In the genomic region with DNA sequence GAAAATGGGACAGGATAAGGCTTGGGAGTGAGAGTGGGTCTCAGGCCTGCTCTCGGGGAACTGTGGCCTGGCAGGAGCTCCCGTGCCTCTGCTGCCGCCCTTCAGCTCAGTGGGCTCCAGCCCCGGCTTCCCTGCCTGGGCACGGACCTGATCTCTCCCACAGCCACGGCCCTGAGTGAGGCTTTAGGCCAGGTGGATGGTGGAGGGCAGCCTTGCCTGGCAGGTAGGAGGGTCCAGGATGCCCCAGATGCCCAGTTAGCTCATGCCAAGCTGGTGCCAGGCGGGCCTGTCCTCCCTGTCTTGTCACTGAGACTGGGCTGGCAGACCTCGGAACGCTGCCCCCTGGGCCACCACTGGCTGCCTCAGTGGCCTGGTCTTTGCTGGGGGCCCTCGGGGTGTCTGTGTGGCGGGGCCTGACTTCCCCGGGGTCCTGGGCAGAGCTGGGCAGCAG, we compare ENCODE assay signal across 17 cellular contexts.
DNase-seq lines count a peak whose midpoint lies in the region; ATAC-seq, FAIRE-seq and TF ChIP-seq lines count a peak whose summit lies in the region.
"Had no signal": no experiment of that assay in that cellular context is flagged by ENCODE, and none has a peak within 500 bp of the region (broad histone marks: within the 10 kb centered on the region; RNA-seq: fewer than 3 reads in every experiment).

No MANE protein-coding gene starts in this region.

- H3K4me1 ChIP-seq in H1 (replicated peaks in 1 of 4; ENCODE audit: control insufficient read depth in 3 of 4, insufficient read depth in 4 of 4, low read length in 3 of 4) (no peaks in the 10 kb centered on the region; a peak in 1 of 7 replicates), osteoblast (ENCODE audit: insufficient read depth, low read length) (no peaks in the 10 kb centered on the region)

- 0 out of 2 replicates have a peak, but pooled peaks cover 2% of the 10 kb centered on the region for H3K23me2 ChIP-seq in H1 (ENCODE audit: low read depth, low read length)

- H3K14ac ChIP-seq in H1 (ENCODE audit: insufficient read length), result no peak overlapping the region

- CTCF ChIA-PET in H1 (lab: Charles Lee; ENCODE audit: partially characterized antibody), result interaction anchor here (0.6 to 4.8 kb wide), 55 partner anchors 10 to 471 kb away, joined by 3 to 37 read pairs (median 4); partner anchors contain the start of gene NKX6-2
- CTCF ChIA-PET in activated CD8-positive, alpha-beta memory T cell treated with anti-CD3 and anti-CD28 coated beads, Interleukin-2, amount 10 ng/mL, durations not matched to agents 7 days and 5 days (lab: Charles Lee), result interaction anchor here (0.8 to 1.8 kb wide), 8 partner anchors 10 to 489 kb away, joined by 3 to 5 read pairs (median 3); no protein-coding TSS in a partner anchor
- CTCF ChIA-PET in GM10248 (lab: Yijun Ruan, JAX), result interaction anchor here (0.7 to 3.0 kb wide), 13 partner anchors 10 to 625 kb away, joined by 3 to 18 read pairs (median 6); no protein-coding TSS in a partner anchor

- H3K23ac ChIP-seq in H1 (ENCODE audit: insufficient read length), result no peak overlapping the region

- no peak overlapping the region for H2BK12ac ChIP-seq in H1 (ENCODE audit: low read depth, low read length)

- H3K9ac ChIP-seq in H1 (replicated peaks in 1 of 4; ENCODE audit: extremely low read depth in 1 of 4, low read depth in 3 of 4, low read length in 3 of 4), result no peak overlapping the region
- H3K9ac ChIP-seq: BLaER1 had no signal

- no peak overlapping the region for H3K4me3 ChIP-seq in H1 (ENCODE audit: extremely low read depth in 1 of 4, insufficient read depth in 2 of 4, low read depth in 3 of 4, low read length in 4 of 4)
- no peak overlapping the region for H3K4me3 ChIP-seq in osteoblast (ENCODE audit: insufficient read depth, low read length)
- H3K4me3 ChIP-seq: BLaER1, GM23338, SJSA1 had no signal

- H4K91ac ChIP-seq in H1 (replicated peaks; ENCODE audit: insufficient read length, low read length), result no peak overlapping the region

- no peak overlapping the region for H2BK15ac ChIP-seq in H1 (ENCODE audit: low read length)

- peaks cover 0 to 4% of the 10 kb centered on the region in 2 experiments for H4K20me1 ChIP-seq in H1 (replicated peaks in 1 of 2; ENCODE audit: control insufficient read depth in 1 of 2, insufficient read depth in 2 of 2, low read length in 2 of 2)
- H4K20me1 ChIP-seq in osteoblast (ENCODE audit: insufficient read depth, low read length), result peaks cover 22% of the 10 kb centered on the region

- no peaks in the 10 kb centered on the region for H3K79me2 ChIP-seq in H1 (ENCODE audit: control insufficient read depth in 1 of 2, insufficient read depth in 2 of 2, low read length in 2 of 2)
- H3K79me2 ChIP-seq in osteoblast (ENCODE audit: insufficient read depth, low read length), result no peaks in the 10 kb centered on the region

- no peak overlapping the region for H2AK5ac ChIP-seq in H1 (ENCODE audit: low read depth, low read length)

- H2BK5ac ChIP-seq in H1 (ENCODE audit: low read depth, low read length), result no peak overlapping the region

- H3K27me3 Mint-ChIP-seq in natural killer cell treated with Interleukin-12 subunit alpha and Interleukin-12 subunit beta and Interleukin-15 and Interleukin-18, amount 100 ng/mL, for 72 hours, result no peaks in the 10 kb centered on the region
- no peaks in the 10 kb centered on the region for H3K27me3 Mint-ChIP-seq in natural killer cell (ENCODE audit: low read depth in 2 of 2)
- no peaks in the 10 kb centered on the region for H3K27me3 Mint-ChIP-seq in activated CD8-positive, alpha-beta memory T cell treated with anti-CD3 and anti-CD28 coated beads, Interleukin-2, amount 10 ng/mL, durations not matched to agents 7 days and 5 days

- no peak overlapping the region for H4K5ac ChIP-seq in H1 (ENCODE audit: insufficient read length, low read depth, low read length)

- no peak for ATAC-seq in natural killer cell treated with Interleukin-12 subunit alpha and Interleukin-12 subunit beta and Interleukin-15 and Interleukin-18, amount 100 ng/mL, for 72 hours
- no peak for ATAC-seq in natural killer cell
- ATAC-seq in activated CD8-positive, alpha-beta memory T cell treated with anti-CD3 and anti-CD28 coated beads, Interleukin-2, amount 10 ng/mL, durations not matched to agents 7 days and 5 days, result no peak
- no peak for ATAC-seq in HG03045 (IDR thresholded peaks at IDR 0.05; ENCODE audit: unreplicated experiment)

- no peak overlapping the region for H2BK120ac ChIP-seq in H1 (replicated peaks; ENCODE audit: low read depth, low read length)

- no peak overlapping the region for H3K27ac Mint-ChIP-seq in natural killer cell treated with Interleukin-12 subunit alpha and Interleukin-12 subunit beta and Interleukin-15 and Interleukin-18, amount 100 ng/mL, for 72 hours
- H3K27ac Mint-ChIP-seq in natural killer cell, result no peak overlapping the region
- no peak overlapping the region for H3K27ac Mint-ChIP-seq in activated CD8-positive, alpha-beta memory T cell treated with anti-CD3 and anti-CD28 coated beads, Interleukin-2, amount 10 ng/mL, durations not matched to agents 7 days and 5 days
- H3K27ac Mint-ChIP-seq: CD8-positive, alpha-beta T cell; GM23338 had no signal

- peak; percentile 50 for DNase-seq in natural killer cell treated with Interleukin-12 subunit alpha and Interleukin-12 subunit beta and Interleukin-15 and Interleukin-18, amount 100 ng/mL, for 72 hours (ENCODE audit: low spot score)
- no peak for DNase-seq in natural killer cell
- DNase-seq in H1 (ENCODE audit: low read depth in 1 of 2, low spot score in 2 of 2), result no peak
- peak; percentile 81 for DNase-seq in osteoblast (ENCODE audit: insufficient read length, low spot score, missing footprints)
- DNase-seq in activated CD8-positive, alpha-beta memory T cell treated with anti-CD3 and anti-CD28 coated beads, Interleukin-2, amount 10 ng/mL, durations not matched to agents 7 days and 5 days, result no peak
- DNase-seq in GM10248 (ENCODE audit: extremely low spot score), result no peak
- no peak for DNase-seq in AG08396 (ENCODE audit: low spot score)
- DNase-seq: NCI-H1417 treated with DMSO at 0.1 percent for 48 hours, NCI-H187 treated with DMSO at 0.1 percent for 48 hours, NCI-H524 treated with DMSO at 0.1 percent for 48 hours had no signal

- no peaks in the 10 kb centered on the region for H3K36me3 Mint-ChIP-seq in natural killer cell treated with Interleukin-12 subunit alpha and Interleukin-12 subunit beta and Interleukin-15 and Interleukin-18, amount 100 ng/mL, for 72 hours
- no peaks in the 10 kb centered on the region for H3K36me3 Mint-ChIP-seq in natural killer cell
- no peaks in the 10 kb centered on the region for H3K36me3 Mint-ChIP-seq in activated CD8-positive, alpha-beta memory T cell treated with anti-CD3 and anti-CD28 coated beads, Interleukin-2, amount 10 ng/mL, durations not matched to agents 7 days and 5 days

- 92% methylated on average over 11 of the region's 12 CpGs; no CpG with 5 or more reads in 1 of the 2 experiments for WGBS in H1 (ENCODE audit: extremely low coverage in 1 of 2, insufficient coverage in 1 of 2, insufficient read length in 1 of 2, insufficient replicate concordance in 2 of 2, low coverage in 1 of 2, low lambda C conversion rate in 2 of 2, missing lambda C conversion rate in 1 of 2), 2 experiments

- H3K79me1 ChIP-seq in H1 (ENCODE audit: low read depth, low read length), result 0 out of 2 replicates have a peak, but pooled peaks cover 2% of the 10 kb centered on the region

- POLR2A ChIA-PET in H1 (lab: Charles Lee; ENCODE audit: partially characterized antibody), result no interaction called here
- POLR2A ChIA-PET in GM10248 (lab: Yijun Ruan, JAX), result no interaction called here

- no peak overlapping the region for H3K4me3 Mint-ChIP-seq in natural killer cell treated with Interleukin-12 subunit alpha and Interleukin-12 subunit beta and Interleukin-15 and Interleukin-18, amount 100 ng/mL, for 72 hours
- H3K4me3 Mint-ChIP-seq in natural killer cell, result no peak overlapping the region
- H3K4me3 Mint-ChIP-seq in activated CD8-positive, alpha-beta memory T cell treated with anti-CD3 and anti-CD28 coated beads, Interleukin-2, amount 10 ng/mL, durations not matched to agents 7 days and 5 days, result no peak overlapping the region
- H3K4me3 Mint-ChIP-seq: CD8-positive, alpha-beta T cell; GM23338 had no signal

- no peak overlapping the region for H3K18ac ChIP-seq in H1 (ENCODE audit: extremely low read depth, low read length)

- intact Hi-C loops in natural killer cell (cut with micrococcal nuclease), result loop anchor here (5.0 to 10.0 kb wide), 2 partner anchors 138 to 251 kb away; no protein-coding TSS in a partner anchor

- H3K36me3 ChIP-seq in H1 (ENCODE audit: control insufficient read depth in 2 of 4, insufficient read depth in 4 of 4, low read length in 3 of 4) (no peaks in the 10 kb centered on the region), osteoblast (ENCODE audit: insufficient read depth, low read length) (no peaks in the 10 kb centered on the region)

- H3K27me3 ChIP-seq in H1 (replicated peaks in 1 of 4; ENCODE audit: control insufficient read depth in 3 of 4, extremely low read depth in 1 of 4, insufficient read depth in 3 of 4, low read length in 3 of 4) (no peaks in the 10 kb centered on the region), osteoblast (ENCODE audit: insufficient read depth, low read length) (no peaks in the 10 kb centered on the region)
- H3K27me3 ChIP-seq: BLaER1, SJSA1 had no signal

- no peak for TF ChIP-seq RAD21 in H1 (IDR thresholded peaks at IDR 0.05 in 1 of 2, conservative IDR thresholded peaks at IDR 0.05 in 1 of 2; ENCODE audit: low read depth in 2 of 2, low read length in 2 of 2)

- TF ChIP-seq CTCF in natural killer cell (IDR thresholded peaks at IDR 0.05) (no peak), H1 (IDR thresholded peaks at IDR 0.05; ENCODE audit: control extremely low read depth in 1 of 3, insufficient read depth in 1 of 3, low read depth in 1 of 3, low read length in 3 of 3) (no peak), osteoblast (IDR thresholded peaks at IDR 0.05; ENCODE audit: extremely low read depth, low read depth, low read length) (no peak), GM10248 (IDR thresholded peaks at IDR 0.05; ENCODE audit: control extremely low read depth, extremely low read depth, low read depth, missing control alignments) (no peak)

- no peak for TF ChIP-seq EP300 in H1 (IDR thresholded peaks at IDR 0.05; ENCODE audit: borderline replicate concordance in 1 of 2, low read depth in 2 of 2, low read length in 2 of 2)

- H3K27ac ChIP-seq in H1 (ENCODE audit: low read depth, low read length) (no peak overlapping the region), osteoblast (ENCODE audit: low read depth, low read length) (no peak overlapping the region)
- H3K27ac ChIP-seq: BLaER1, RWPE1, SJSA1 had no signal

- no peak for FAIRE-seq in H1 (lab: Jason Lieb, UNC)
- FAIRE-seq: A204.1 had no signal

- H3K4ac ChIP-seq in H1 (replicated peaks; ENCODE audit: insufficient read length, low read depth, low read length), result no peak overlapping the region

- H3K4me2 ChIP-seq in H1 (ENCODE audit: insufficient read depth in 1 of 2, low read depth in 2 of 2, low read length in 2 of 2), result no peak overlapping the region
- no peak overlapping the region for H3K4me2 ChIP-seq in osteoblast (ENCODE audit: insufficient read depth, low read length)
- H3K4me2 ChIP-seq: GM23338 had no signal

- no peak overlapping the region for H2AFZ ChIP-seq in H1 (ENCODE audit: low read length)
- no peak overlapping the region for H2AFZ ChIP-seq in osteoblast (ENCODE audit: low read length)
- H2AFZ ChIP-seq: GM23338 had no signal

- TF ChIP-seq POLR2A in H1 (IDR thresholded peaks at IDR 0.05; ENCODE audit: control extremely low read depth in 1 of 2, low read depth in 2 of 2, low read length in 2 of 2), result no peak

- no peak overlapping the region for H3K56ac ChIP-seq in H1 (replicated peaks; ENCODE audit: insufficient read length, low read depth, low read length)

- H2BK20ac ChIP-seq in H1 (ENCODE audit: low read length), result no peak overlapping the region

- H3K4me1 Mint-ChIP-seq in natural killer cell treated with Interleukin-12 subunit alpha and Interleukin-12 subunit beta and Interleukin-15 and Interleukin-18, amount 100 ng/mL, for 72 hours (ENCODE audit: low read depth in 2 of 2), result peaks cover 0 to 3% of the 10 kb centered on the region in 2 donors
- H3K4me1 Mint-ChIP-seq in natural killer cell, result peaks cover 0 to 10% of the 10 kb centered on the region in 2 donors
- no peaks in the 10 kb centered on the region for H3K4me1 Mint-ChIP-seq in activated CD8-positive, alpha-beta memory T cell treated with anti-CD3 and anti-CD28 coated beads, Interleukin-2, amount 10 ng/mL, durations not matched to agents 7 days and 5 days
- H3K4me1 Mint-ChIP-seq: GM23338 had no signal

- H4K8ac ChIP-seq in H1 (ENCODE audit: extremely low read depth, insufficient read depth, low read length), result peak overlapping the region; percentile 28; the same call in 1 of the 2 replicates

- no peaks in the 10 kb centered on the region for H3K9me3 Mint-ChIP-seq in natural killer cell treated with Interleukin-12 subunit alpha and Interleukin-12 subunit beta and Interleukin-15 and Interleukin-18, amount 100 ng/mL, for 72 hours
- H3K9me3 Mint-ChIP-seq in natural killer cell, result no peaks in the 10 kb centered on the region
- H3K9me3 Mint-ChIP-seq in activated CD8-positive, alpha-beta memory T cell treated with anti-CD3 and anti-CD28 coated beads, Interleukin-2, amount 10 ng/mL, durations not matched to agents 7 days and 5 days (ENCODE audit: low read depth), result no peaks in the 10 kb centered on the region
- H3K9me3 Mint-ChIP-seq: CD8-positive, alpha-beta T cell; GM23338 had no signal

- H3K9me3 ChIP-seq in H1 (ENCODE audit: insufficient read depth in 2 of 2, low read depth in 1 of 2, low read length in 1 of 2) (no peaks in the 10 kb centered on the region), osteoblast (ENCODE audit: low read depth, low read length) (no peaks in the 10 kb centered on the region)
- H3K9me3 ChIP-seq: BLaER1, SJSA1 had no signal

Comparison
In these comparisons a context has a peak if more than half of its experiments do, and no peak if none do; other contexts are left out.
1. DNase-seq: peak in natural killer cell treated with Interleukin-12 subunit alpha and Interleukin-12 subunit beta and Interleukin-15 and Interleukin-18, amount 100 ng/mL, for 72 hours (single experiment) and osteoblast (single experiment); none in natural killer cell (single experiment), H1 (0 of 2), activated CD8-positive, alpha-beta memory T cell treated with anti-CD3 and anti-CD28 coated beads, Interleukin-2, amount 10 ng/mL, durations not matched to agents 7 days and 5 days (single experiment), GM10248 (single experiment) and AG08396 (single experiment).